1 cellular context compared by ENCODE assay signal in genomic region chr2:71252862-71253261, GRCh38.
TF ChIP-seq lines count a peak whose summit lies in the region.

No MANE protein-coding gene starts in this region.

TF ChIP-seq in HepG2, 621 proteins besides CTCF, POLR2A, EP300 and RAD21:
- TF ChIP-seq GABPA (IDR thresholded peaks at IDR 0.05; ENCODE audit: low read depth, low read length) (no peak), GABPA (CRISPR knock-in tag; IDR thresholded peaks at IDR 0.05; ENCODE audit: low read depth) (no peak), MAF1 (CRISPR knock-in tag; IDR thresholded peaks at IDR 0.05; ENCODE audit: borderline replicate concordance) (no peak), CREB1 (IDR thresholded peaks at IDR 0.05) (peak; percentile 65; the same call in 1 of the 2 replicates), CREB1 (CRISPR knock-in tag; IDR thresholded peaks at IDR 0.05) (no peak), ATF7 (IDR thresholded peaks at IDR 0.05) (peak; percentile 88), ATF7 (CRISPR knock-in tag; IDR thresholded peaks at IDR 0.05) (no peak), KLF11 (CRISPR knock-in tag; IDR thresholded peaks at IDR 0.05) (no peak)
